ENCODE assay signal across 11 cellular contexts in the genomic region with DNA sequence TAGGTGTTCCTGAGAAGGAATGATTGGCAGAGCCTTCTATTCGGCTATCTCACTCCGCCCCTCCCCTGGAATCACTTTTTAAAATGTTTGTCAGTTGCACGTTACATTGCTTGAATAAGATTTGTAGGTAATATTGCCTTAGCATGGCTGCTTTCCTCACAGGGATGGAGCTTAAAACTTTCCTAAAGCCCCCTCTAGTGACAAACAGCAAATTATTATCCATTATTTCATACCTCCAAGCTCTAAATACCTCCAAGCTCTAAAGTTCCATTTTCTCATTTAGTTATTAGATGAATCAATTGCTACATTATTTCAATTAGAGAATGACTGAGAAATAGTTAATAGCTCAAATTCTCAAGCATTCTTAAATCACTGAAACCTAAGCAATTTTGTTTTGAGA. TPM values are rescaled to one million over a fixed set of nuclear protein-coding genes. Genes with fewer than 3 reads are reported as not detected.
DNase-seq lines count a peak whose midpoint lies in the region; ATAC-seq and TF ChIP-seq lines count a peak whose summit lies in the region.
"Had no signal": no experiment of that assay in that cellular context is flagged by ENCODE, and none has a peak within 500 bp of the region (broad histone marks: within the 10 kb centered on the region; RNA-seq: fewer than 3 reads in every experiment).

No MANE protein-coding gene starts in this region.

- no peak overlapping the region for H3K27ac ChIP-seq in stomach

- H3K27me3 ChIP-seq in kidney epithelial cell (ENCODE audit: control insufficient read depth, insufficient read depth, low read length), result no peaks in the 10 kb centered on the region
- no peaks in the 10 kb centered on the region for H3K27me3 ChIP-seq in stomach

- no peak overlapping the region for H3K4me3 ChIP-seq in kidney epithelial cell (ENCODE audit: low read depth, low read length)
- no peak overlapping the region for H3K4me3 ChIP-seq in stomach

- TF ChIP-seq CTCF in HFFc6 (IDR thresholded peaks at IDR 0.05) (peak; percentile 34; the same call in 1 of the 2 replicates), kidney epithelial cell (IDR thresholded peaks at IDR 0.05; ENCODE audit: insufficient read depth, low read length, poor library complexity, severe bottlenecking) (peak; percentile 17), stomach (IDR thresholded peaks at IDR 0.05) (peak in 1 of 7 experiments; percentile 9)

- WGBS in stomach, 5 donors, result 21 to 34% (median 28%) methylated on average over 3 of the region's 3 CpGs

- H3K9me3 ChIP-seq in stomach, result peaks cover 0 to 5% (median 1%) of the 10 kb centered on the region in 4 donors

- H3K36me3 ChIP-seq in kidney epithelial cell (ENCODE audit: control insufficient read depth, insufficient read depth, low read length), result no peaks in the 10 kb centered on the region
- H3K36me3 ChIP-seq in stomach, result no peaks in the 10 kb centered on the region

- TF ChIP-seq POLR2A in stomach (IDR thresholded peaks at IDR 0.05), result no peak

- no peak overlapping the region for H3K27ac Mint-ChIP-seq in HFFc6
- H3K27ac Mint-ChIP-seq in activated T-cell treated with anti-CD3 and anti-CD28 coated beads, Interleukin-2, amount 50 U/mL, for 72 hours, result no peak overlapping the region
- H3K27ac Mint-ChIP-seq in activated naive CD8-positive, alpha-beta T cell treated with anti-CD3 and anti-CD28 coated beads for 36 hours, result no peak overlapping the region

- H3K27me3 Mint-ChIP-seq in HFFc6 (ENCODE audit: insufficient read depth), result no peaks in the 10 kb centered on the region; the same call in none of the 2 replicates
- peaks cover 7% of the 10 kb centered on the region for H3K27me3 Mint-ChIP-seq in activated T-cell treated with anti-CD3 and anti-CD28 coated beads, Interleukin-2, amount 50 U/mL, for 72 hours (ENCODE audit: low read depth)
- no peaks in the 10 kb centered on the region for H3K27me3 Mint-ChIP-seq in activated naive CD8-positive, alpha-beta T cell treated with anti-CD3 and anti-CD28 coated beads for 36 hours

- ATAC-seq in SK-N-SH treated with all-trans-retinoic acid at 6 μM for 48 hours (peak; percentile 30; the same call in 1 of the 3 replicates), HG02759 (IDR thresholded peaks at IDR 0.05; ENCODE audit: unreplicated experiment) (no peak)
- ATAC-seq in activated T-cell treated with anti-CD3 and anti-CD28 coated beads, Interleukin-2, amount 50 U/mL, for 72 hours (replicated peaks in 1 of 2), result no peak

- H3K4me1 ChIP-seq in stomach, result peaks cover 0 to 8% (median 5%) of the 10 kb centered on the region in 4 donors

- peaks cover 11% of the 10 kb centered on the region for H3K4me1 Mint-ChIP-seq in HFFc6 (ENCODE audit: low read depth)
- H3K4me1 Mint-ChIP-seq in activated T-cell treated with anti-CD3 and anti-CD28 coated beads, Interleukin-2, amount 50 U/mL, for 72 hours (ENCODE audit: low read depth), result no peaks in the 10 kb centered on the region
- H3K4me1 Mint-ChIP-seq in activated naive CD8-positive, alpha-beta T cell treated with anti-CD3 and anti-CD28 coated beads for 36 hours, result peaks cover 5% of the 10 kb centered on the region

- H3K36me3 Mint-ChIP-seq in HFFc6 (ENCODE audit: low read depth), result no peaks in the 10 kb centered on the region
- H3K36me3 Mint-ChIP-seq in activated T-cell treated with anti-CD3 and anti-CD28 coated beads, Interleukin-2, amount 50 U/mL, for 72 hours (ENCODE audit: insufficient read depth in 2 of 2), result peaks cover 0 to 3% of the 10 kb centered on the region in 2 donors
- H3K36me3 Mint-ChIP-seq in activated naive CD8-positive, alpha-beta T cell treated with anti-CD3 and anti-CD28 coated beads for 36 hours, result no peaks in the 10 kb centered on the region

- intact Hi-C loops in stomach (cut with DNase I; ENCODE audit: low total_unique reads), result no loop called here

- peak; percentile 7 for DNase-seq in DMS114 treated with DMSO at 0.1 percent for 48 hours (lab: John Stamatoyannopoulos, UW; ENCODE audit: unreplicated experiment)
- no peak for DNase-seq in HFFc6
- no peak for DNase-seq in kidney epithelial cell (ENCODE audit: low read depth)
- no peak for DNase-seq in activated T-cell treated with anti-CD3 and anti-CD28 coated beads, Interleukin-2, amount 50 U/mL, for 72 hours
- DNase-seq in stomach, result no peak
- DNase-seq in activated naive CD8-positive, alpha-beta T cell treated with anti-CD3 and anti-CD28 coated beads for 36 hours, result no peak
- DNase-seq: RPMI8226, trophoblast cell had no signal

- H3K4me3 Mint-ChIP-seq in HFFc6, result no peak overlapping the region
- no peak overlapping the region for H3K4me3 Mint-ChIP-seq in activated T-cell treated with anti-CD3 and anti-CD28 coated beads, Interleukin-2, amount 50 U/mL, for 72 hours
- H3K4me3 Mint-ChIP-seq in activated naive CD8-positive, alpha-beta T cell treated with anti-CD3 and anti-CD28 coated beads for 36 hours, result no peak overlapping the region

- no peaks in the 10 kb centered on the region for H3K9me3 Mint-ChIP-seq in HFFc6
- peaks cover 0 to 1% of the 10 kb centered on the region in 2 donors for H3K9me3 Mint-ChIP-seq in activated T-cell treated with anti-CD3 and anti-CD28 coated beads, Interleukin-2, amount 50 U/mL, for 72 hours
- H3K9me3 Mint-ChIP-seq in activated naive CD8-positive, alpha-beta T cell treated with anti-CD3 and anti-CD28 coated beads for 36 hours, result peaks cover 2% of the 10 kb centered on the region

- TF ChIP-seq EP300 in stomach (IDR thresholded peaks at IDR 0.05), result no peak

TF ChIP-seq in SK-N-SH treated with all-trans-retinoic acid at 6 μM for 48 hours, 23 proteins besides CTCF, POLR2A, EP300 and RAD21:
- TF ChIP-seq OSR1 (CRISPR knock-in tag; IDR thresholded peaks at IDR 0.05) (no peak), RARB (CRISPR knock-in tag; IDR thresholded peaks at IDR 0.05) (no peak), ZNF8 (CRISPR knock-in tag; IDR thresholded peaks at IDR 0.05) (no peak), CSDC2 (CRISPR knock-in tag; IDR thresholded peaks at IDR 0.05) (no peak), ZNF565 (CRISPR knock-in tag; conservative IDR thresholded peaks at IDR 0.05; ENCODE audit: low read depth) (no peak)

RNA-seq across cellular contexts. Expression of gene SPATA7, which starts 5.1 kb away (rescaled TPM):
- 1 to 10 TPM; 6.1 to 7.4 (median 6.8) TPM for total RNA-seq in HFFc6 (2021; fragmentation: NEBNext Ultra II Directional; extraction: Animal tissue kit (Norgen Biotek cat#: 25700))
- total RNA-seq in kidney epithelial cell (10.8 and 14.1 TPM in 2 replicates), stomach (10 to 100 TPM in 4 of 5 donors, under 1 TPM in 1; 0.58 to 30.3 (median 20.9) TPM)
- 1 to 10 TPM; 4.8 to 5.3 TPM for total RNA-seq in activated T-cell treated with anti-CD3 and anti-CD28 coated beads, Interleukin-2, amount 50 U/mL, for 72 hours
- 10 to 100 TPM in 1 of 3 donors, 1 to 10 TPM in 2; 4.5 to 25.5 (median 5.0) TPM for polyA plus RNA-seq in stomach
- total RNA-seq in activated naive CD8-positive, alpha-beta T cell treated with anti-CD3 and anti-CD28 coated beads for 36 hours, result 1 to 10 TPM; 2.5 to 3.0 TPM

RNA-seq across cellular contexts. Expression of gene KCNK10, which starts 57.3 kb away (rescaled TPM):
- not detected for total RNA-seq in HFFc6 (2021; fragmentation: NEBNext Ultra II Directional; extraction: Animal tissue kit (Norgen Biotek cat#: 25700))
- 0.04 and 0.14 TPM in 2 replicates for total RNA-seq in kidney epithelial cell
- total RNA-seq in activated T-cell treated with anti-CD3 and anti-CD28 coated beads, Interleukin-2, amount 50 U/mL, for 72 hours, result under 1 TPM in 1 of 2 donors, not detected in 1; 0.10 TPM
- 1 to 10 TPM in 4 of 5 donors, not detected in 1; 1.0 to 8.7 (median 1.8) TPM for total RNA-seq in stomach
- polyA plus RNA-seq in stomach, result under 1 TPM; 0.06 to 0.61 (median 0.35) TPM
- not detected for total RNA-seq in activated naive CD8-positive, alpha-beta T cell treated with anti-CD3 and anti-CD28 coated beads for 36 hours
- total RNA-seq: glomerular endothelial cell had no signal
